ENCODE assay signal across 8 cellular contexts in the genomic region with DNA sequence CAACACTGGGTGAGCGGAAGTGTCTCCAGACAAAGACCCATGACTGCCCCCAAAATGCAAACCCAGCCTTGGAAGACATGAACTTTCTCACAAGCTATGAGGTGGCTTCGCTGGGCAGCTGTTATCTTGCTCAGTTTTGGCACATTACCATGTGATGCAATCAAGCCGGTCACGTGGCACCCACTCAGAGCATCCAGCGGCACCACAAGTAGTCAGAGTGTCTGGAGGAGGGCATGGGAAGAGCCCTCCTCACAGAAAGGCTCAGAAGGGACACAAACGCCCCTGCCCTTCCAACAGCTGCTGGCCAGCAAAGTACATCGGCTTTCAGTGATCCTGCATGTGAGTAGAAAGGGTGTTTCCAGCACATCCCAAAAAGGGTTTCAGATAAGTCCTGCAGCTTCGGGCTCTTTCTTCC.
DNase-seq lines count a peak whose midpoint lies in the region; ATAC-seq and TF ChIP-seq lines count a peak whose summit lies in the region.

No MANE protein-coding gene starts in this region.

- POLR2A ChIA-PET in PC-9 (lab: Charles Lee; ENCODE audit: unreplicated experiment) = interaction anchor here (0.6 to 0.7 kb wide), 2 partner anchors 158 to 235 kb away, joined by 3 read pairs; no protein-coding TSS in a partner anchor

- H4K20me1 ChIP-seq in hepatocyte (ENCODE audit: insufficient read depth, poor library complexity, severe bottlenecking) = no peaks in the 10 kb centered on the region
- no peaks in the 10 kb centered on the region for H4K20me1 ChIP-seq in PC-9 (ENCODE audit: insufficient read depth)

- 78% methylated on average over 8 of the region's 8 CpGs for WGBS in hepatocyte (ENCODE audit: low lambda C conversion rate, missing lambda C conversion rate)

- H3K4me1 ChIP-seq in hepatocyte (ENCODE audit: insufficient read depth) (peaks cover 9% of the 10 kb centered on the region), upper lobe of right lung (peaks cover 14% of the 10 kb centered on the region), PC-9 (replicated peaks; ENCODE audit: insufficient read depth) (no peaks in the 10 kb centered on the region)

- H3K9me2 ChIP-seq in hepatocyte (replicated peaks; ENCODE audit: insufficient read depth) (no peaks in the 10 kb centered on the region), PC-9 (ENCODE audit: insufficient read depth) (no peaks in the 10 kb centered on the region)

- H2AFZ ChIP-seq in hepatocyte (no peak overlapping the region), PC-9 (no peak overlapping the region)

- H3K4me2 ChIP-seq in hepatocyte (no peak overlapping the region), PC-9 (no peak overlapping the region)

- CTCF ChIA-PET in PC-9 (lab: Charles Lee) = no interaction called here

- H3K9me3 ChIP-seq in hepatocyte (ENCODE audit: low read depth) (no peaks in the 10 kb centered on the region), upper lobe of right lung (no peaks in the 10 kb centered on the region), PC-9 (ENCODE audit: insufficient read depth, low read depth) (no peaks in the 10 kb centered on the region)

- TF ChIP-seq CTCF in hepatocyte (IDR thresholded peaks at IDR 0.05; ENCODE audit: poor library complexity) (no peak), upper lobe of right lung (IDR thresholded peaks at IDR 0.05) (no peak), PC-9 (conservative IDR thresholded peaks at IDR 0.05) (no peak)

- intact Hi-C loops in upper lobe of right lung (cut with DNase I) (no loop called here), PC-9 (cut with micrococcal nuclease; ENCODE audit: unreplicated experiment) (no loop called here)

- DNase-seq in NCI-H1436 (lab: John Stamatoyannopoulos, UW) = peak; percentile 70
- no peak for DNase-seq in NCI-H1436 treated with DMSO at 0.1 percent for 48 hours (lab: John Stamatoyannopoulos, UW)
- DNase-seq in SKM-1 (lab: John Stamatoyannopoulos, UW; ENCODE audit: unreplicated experiment) = peak; percentile 75
- DNase-seq in hepatocyte (ENCODE audit: low spot score) = peak; percentile 58
- peak; percentile 80 for DNase-seq in upper lobe of right lung
- no peak for DNase-seq in PC-9

- H3K36me3 ChIP-seq in hepatocyte (replicated peaks; ENCODE audit: insufficient read depth, low read depth) = no peaks in the 10 kb centered on the region
- H3K36me3 ChIP-seq in upper lobe of right lung = no peaks in the 10 kb centered on the region
- H3K36me3 ChIP-seq in PC-9 (ENCODE audit: low read depth) = no peaks in the 10 kb centered on the region

- no peaks in the 10 kb centered on the region for H3F3A ChIP-seq in PC-9 (ENCODE audit: insufficient read depth, low read depth)

- BruUV-seq in PC-9 (replicated peaks; lab: Mats Ljungman, UMichigan) = no TSS peak

- H3K4me3 ChIP-seq in hepatocyte (no peak overlapping the region), upper lobe of right lung (no peak overlapping the region), PC-9 (no peak overlapping the region)

- H3K27me3 ChIP-seq in hepatocyte (no peaks in the 10 kb centered on the region), upper lobe of right lung (no peaks in the 10 kb centered on the region), PC-9 (ENCODE audit: insufficient read depth, low read depth) (no peaks in the 10 kb centered on the region)

- H3K79me2 ChIP-seq in hepatocyte = no peaks in the 10 kb centered on the region
- H3K79me2 ChIP-seq in PC-9 (ENCODE audit: low read depth) = no peaks in the 10 kb centered on the region

- no peak overlapping the region for H3K27ac ChIP-seq in hepatocyte
- H3K27ac ChIP-seq in upper lobe of right lung = no peak overlapping the region
- H3K27ac ChIP-seq in PC-9 = no peak overlapping the region

- ATAC-seq in upper lobe of right lung (peak; percentile 83), HG02970 (IDR thresholded peaks at IDR 0.05; ENCODE audit: low FRiP score, unreplicated experiment) (no peak), GM21717 (IDR thresholded peaks at IDR 0.05; ENCODE audit: unreplicated experiment) (no peak)

Comparison
In these comparisons a context has a peak if more than half of its experiments do, and no peak if none do; other contexts are left out.
1. DNase-seq: peak in NCI-H1436 (single experiment), SKM-1 (single experiment), hepatocyte (single experiment) and upper lobe of right lung (single experiment); none in NCI-H1436 treated with DMSO at 0.1 percent for 48 hours (single experiment) and PC-9 (0 of 2).